8 cellular contexts compared by ENCODE assay signal in genomic region chr15:90955911-90956310, GRCh38. TPM values are rescaled to one million over a fixed set of nuclear protein-coding genes. Genes with fewer than 3 reads are reported as not detected.
DNase-seq lines count a peak whose midpoint lies in the region; ATAC-seq, FAIRE-seq and TF ChIP-seq lines count a peak whose summit lies in the region.

No MANE protein-coding gene starts in this region.

- peaks cover 3% of the 10 kb centered on the region for H3K79me2 ChIP-seq in fibroblast of lung (ENCODE audit: control insufficient read depth, insufficient read depth, low read length)

- no peaks in the 10 kb centered on the region for H4K20me1 ChIP-seq in fibroblast of lung (ENCODE audit: control insufficient read depth, extremely low read depth, insufficient read depth, low read length)

- no peak overlapping the region for H2AFZ ChIP-seq in fibroblast of lung (ENCODE audit: low read length)

- TF ChIP-seq EP300 in A549 (IDR thresholded peaks at IDR 0.05) = no peak

- peaks cover 18% of the 10 kb centered on the region for H3K36me3 ChIP-seq in fibroblast of lung (ENCODE audit: control insufficient read depth, insufficient read depth, low read length)

- DNase-seq in A549 (ENCODE audit: low read depth in 1 of 2, low spot score in 1 of 2) (peak in 1 of 2 experiments; percentile 35), GM19239 (ENCODE audit: insufficient read length, low spot score) (no peak), OCI-M1 (lab: John Stamatoyannopoulos, UW) (peak; percentile 28), fibroblast of lung (ENCODE audit: low read depth in 2 of 2) (no peak), nucleus accumbens (lab: John Stamatoyannopoulos, UW) (no peak)
- DNase-seq in stimulated activated CD4-positive, alpha-beta T cell treated with anti-CD3 and anti-CD28 coated beads, Interleukin-1b, Interleukin-23, amount 100 ng/mL, for 48 hours = no peak

- H3K4me1 ChIP-seq in A549 = peaks cover 18% of the 10 kb centered on the region
- H3K4me1 ChIP-seq in fibroblast of lung (ENCODE audit: control insufficient read depth, extremely low read depth, insufficient read depth, low read length) = peaks cover 6% of the 10 kb centered on the region

- POLR2A ChIA-PET in A549 (lab: Yijun Ruan, JAX) = interaction anchor here (1.6 kb wide), 1 partner anchor 317 kb away, joined by 3 read pairs; no protein-coding TSS in a partner anchor

- ATAC-seq in A549 (peak in 1 of 2 experiments; percentile 3; a peak in 3 of 6 replicates), HG03039 (IDR thresholded peaks at IDR 0.05; ENCODE audit: unreplicated experiment) (no peak), GM18858 (IDR thresholded peaks at IDR 0.05; ENCODE audit: unreplicated experiment) (no peak)

- no peaks in the 10 kb centered on the region for H3K9me3 ChIP-seq in A549
- H3K9me3 ChIP-seq in fibroblast of lung (ENCODE audit: control insufficient read depth, insufficient read depth, low read depth, low read length) = no peaks in the 10 kb centered on the region

- peak; percentile 81 for FAIRE-seq in A549 (lab: Jason Lieb, UNC)
- FAIRE-seq in GM19239 (lab: Jason Lieb, UNC) = peak; percentile 76

- TF ChIP-seq RAD21 in A549 (conservative IDR thresholded peaks at IDR 0.05 in 1 of 2, IDR thresholded peaks at IDR 0.05 in 1 of 2) = no peak

- H3K4me2 ChIP-seq in A549 (peak overlapping the region; percentile 99), fibroblast of lung (ENCODE audit: extremely low read depth, insufficient read depth, low read length) (peak overlapping the region; percentile 88)

- H3K4me3 ChIP-seq in A549 (peak overlapping the region; percentile 83), fibroblast of lung (replicated peaks in 1 of 4; ENCODE audit: control extremely low read depth in 1 of 4, insufficient read depth in 1 of 4, low read depth in 3 of 4, low read length in 4 of 4) (peak overlapping the region in 1 of 4 experiments; percentile 61)

- WGBS in A549 (ENCODE audit: missing lambda C conversion rate) = 3% methylated on average over 9 of the region's 9 CpGs

- H3K27ac ChIP-seq in A549 = peak overlapping the region; percentile 95 to 98
- peak overlapping the region; percentile 9 for H3K27ac ChIP-seq in fibroblast of lung (ENCODE audit: insufficient read depth, low read length)

- no peak overlapping the region for H3K9ac ChIP-seq in fibroblast of lung (ENCODE audit: insufficient read depth, low read length)

- no peak for TF ChIP-seq POLR2A in A549 (IDR thresholded peaks at IDR 0.05; ENCODE audit: low read length)

- no peak for TF ChIP-seq CTCF in A549 (IDR thresholded peaks at IDR 0.05)
- no peak for TF ChIP-seq CTCF in fibroblast of lung (conservative IDR thresholded peaks at IDR 0.05 in 1 of 2, IDR thresholded peaks at IDR 0.05 in 1 of 2; ENCODE audit: low read depth in 1 of 2, low read length in 2 of 2)

- no peaks in the 10 kb centered on the region for H3K27me3 ChIP-seq in fibroblast of lung (ENCODE audit: control insufficient read depth, insufficient read depth, low read length)

- CTCF ChIA-PET in A549 (lab: Yijun Ruan, JAX) = interaction anchor here (0.5 to 25.4 kb wide), 45 partner anchors 9 to 1117 kb away, joined by 3 to 536 read pairs (median 5); partner anchors contain the start of genes BLM, HDDC3, PRC1 and UNC45A

TF ChIP-seq in A549, 52 proteins besides CTCF, POLR2A, EP300 and RAD21 (continues in another document):
- TF ChIP-seq, protein P1, sequence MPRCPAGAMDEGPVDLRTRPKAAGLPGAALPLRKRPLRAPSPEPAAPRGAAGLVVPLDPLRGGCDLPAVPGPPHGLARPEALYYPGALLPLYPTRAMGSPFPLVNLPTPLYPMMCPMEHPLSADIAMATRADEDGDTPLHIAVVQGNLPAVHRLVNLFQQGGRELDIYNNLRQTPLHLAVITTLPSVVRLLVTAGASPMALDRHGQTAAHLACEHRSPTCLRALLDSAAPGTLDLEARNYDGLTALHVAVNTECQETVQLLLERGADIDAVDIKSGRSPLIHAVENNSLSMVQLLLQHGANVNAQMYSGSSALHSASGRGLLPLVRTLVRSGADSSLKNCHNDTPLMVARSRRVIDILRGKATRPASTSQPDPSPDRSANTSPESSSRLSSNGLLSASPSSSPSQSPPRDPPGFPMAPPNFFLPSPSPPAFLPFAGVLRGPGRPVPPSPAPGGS (IDR thresholded peaks at IDR 0.05) = no peak
- TF ChIP-seq TP53 (CRISPR knock-in tag; IDR thresholded peaks at IDR 0.05) (no peak), SMC3 (IDR thresholded peaks at IDR 0.05) (no peak), SREBF2 (IDR thresholded peaks at IDR 0.05) (no peak), EHMT2 (IDR thresholded peaks at IDR 0.05; ENCODE audit: low read depth) (no peak), HOXB13 (CRISPR knock-in tag; IDR thresholded peaks at IDR 0.05; ENCODE audit: low read depth) (no peak), PBX3 (IDR thresholded peaks at IDR 0.05) (no peak)

RNA-seq across cellular contexts. Expression of gene RCCD1, which starts 1.2 kb away (rescaled TPM):
- polyA plus RNA-seq in A549 (2011; rRNA removed) (22.8 and 25.3 TPM in 2 replicates), A549 (2017; fragmentation: RNase III; extraction: RNeasy Plus Mini Kit Qiagen cat#74134 plus additional on column Dnase treatment) (37.0 to 39.4 TPM (median 37.2 TPM) in 3 replicates), fibroblast of lung (5.9 and 8.3 TPM in 2 replicates)
- 36.1 and 40.9 TPM in 2 replicates for polyA plus RNA-seq in A549 (2012; cell fraction: cytosol; rRNA removed)
- polyA plus RNA-seq in A549 (2012; cell fraction: nucleus; rRNA removed) = 85.8 and 98.1 TPM in 2 replicates
- 12.9 and 13.6 TPM in 2 replicates for polyA minus RNA-seq in A549 (2011; rRNA and poly(A)+ RNA removed)
- 11.0 and 14.2 TPM in 2 replicates for total RNA-seq in fibroblast of lung
- 7.2 and 14.5 TPM in 2 replicates for polyA plus RNA-seq in fibroblast of lung (2012)
- 4.6 and 8.1 TPM in 2 replicates for polyA minus RNA-seq in fibroblast of lung (ENCODE audit: low replicate concordance)

RNA-seq across cellular contexts. Expression of gene UNC45A, which starts 20.8 kb away (rescaled TPM):
- 47.7 and 48.2 TPM in 2 replicates for polyA plus RNA-seq in A549 (2011; rRNA removed)
- 70.2 and 71.6 TPM in 2 replicates for polyA plus RNA-seq in A549 (2012; cell fraction: cytosol; rRNA removed)
- polyA plus RNA-seq in A549 (2012; cell fraction: nucleus; rRNA removed) = 128 and 156 TPM in 2 replicates
- 76.9 to 82.5 TPM (median 80.4 TPM) in 3 replicates for polyA plus RNA-seq in A549 (2017; fragmentation: RNase III; extraction: RNeasy Plus Mini Kit Qiagen cat#74134 plus additional on column Dnase treatment)
- polyA minus RNA-seq in A549 (2011; rRNA and poly(A)+ RNA removed) = 84.6 and 90.4 TPM in 2 replicates
- total RNA-seq in fibroblast of lung = 88.6 and 104 TPM in 2 replicates
- 41.7 and 52.5 TPM in 2 replicates for polyA plus RNA-seq in fibroblast of lung
- 61.0 and 84.9 TPM in 2 replicates for polyA plus RNA-seq in fibroblast of lung (2012)
- 73.2 and 101 TPM in 2 replicates for polyA minus RNA-seq in fibroblast of lung (ENCODE audit: low replicate concordance)

RNA-seq across cellular contexts. Expression of gene HDDC3, which starts 23.6 kb away (rescaled TPM):
- polyA plus RNA-seq in A549 (2011; rRNA removed) (29.8 and 31.9 TPM in 2 replicates), A549 (2017; fragmentation: RNase III; extraction: RNeasy Plus Mini Kit Qiagen cat#74134 plus additional on column Dnase treatment) (25.3 to 29.7 TPM (median 26.1 TPM) in 3 replicates), fibroblast of lung (10.2 and 15.5 TPM in 2 replicates)
- 41.6 and 42.9 TPM in 2 replicates for polyA plus RNA-seq in A549 (2012; cell fraction: cytosol; rRNA removed)
- polyA plus RNA-seq in A549 (2012; cell fraction: nucleus; rRNA removed) = 28.9 and 34.8 TPM in 2 replicates
- polyA minus RNA-seq in A549 (2011; rRNA and poly(A)+ RNA removed) = 27.4 and 33.9 TPM in 2 replicates
- 13.4 and 16.3 TPM in 2 replicates for total RNA-seq in fibroblast of lung
- polyA plus RNA-seq in fibroblast of lung (2012) = 11.0 and 18.3 TPM in 2 replicates
- 13.0 and 15.8 TPM in 2 replicates for polyA minus RNA-seq in fibroblast of lung (ENCODE audit: low replicate concordance)

RNA-seq across cellular contexts. Expression of gene PRC1, which starts 38.4 kb away (rescaled TPM):
- polyA plus RNA-seq in A549 (2011; rRNA removed) = 376 and 426 TPM in 2 replicates
- polyA plus RNA-seq in A549 (2012; cell fraction: cytosol; rRNA removed) = 330 and 355 TPM in 2 replicates
- polyA plus RNA-seq in A549 (2012; cell fraction: nucleus; rRNA removed) = 589 and 939 TPM in 2 replicates
- 277 to 312 TPM (median 303 TPM) in 3 replicates for polyA plus RNA-seq in A549 (2017; fragmentation: RNase III; extraction: RNeasy Plus Mini Kit Qiagen cat#74134 plus additional on column Dnase treatment)
- polyA minus RNA-seq in A549 (2011; rRNA and poly(A)+ RNA removed) = 307 and 318 TPM in 2 replicates
- total RNA-seq in fibroblast of lung = 9.2 and 57.8 TPM in 2 replicates
- polyA plus RNA-seq in fibroblast of lung = 60.5 and 239 TPM in 2 replicates
- polyA plus RNA-seq in fibroblast of lung (2012) = 34.0 and 142 TPM in 2 replicates
- 68.0 and 418 TPM in 2 replicates for polyA minus RNA-seq in fibroblast of lung (ENCODE audit: low replicate concordance)

RNA-seq across cellular contexts. Expression of gene MAN2A2, which starts 52.8 kb away (rescaled TPM):
- 22.0 and 37.0 TPM in 2 replicates for polyA plus RNA-seq in A549 (2011; rRNA removed)
- polyA plus RNA-seq in A549 (2012; cell fraction: cytosol; rRNA removed) = 56.4 and 73.9 TPM in 2 replicates
- polyA plus RNA-seq in A549 (2012; cell fraction: nucleus; rRNA removed) = 415 and 583 TPM in 2 replicates
- 29.6 to 35.3 TPM (median 32.6 TPM) in 3 replicates for polyA plus RNA-seq in A549 (2017; fragmentation: RNase III; extraction: RNeasy Plus Mini Kit Qiagen cat#74134 plus additional on column Dnase treatment)
- polyA minus RNA-seq in A549 (2011; rRNA and poly(A)+ RNA removed) = 42.7 and 43.2 TPM in 2 replicates
- total RNA-seq in fibroblast of lung = 18.2 and 36.0 TPM in 2 replicates
- 11.3 and 18.0 TPM in 2 replicates for polyA plus RNA-seq in fibroblast of lung
- polyA plus RNA-seq in fibroblast of lung (2012) = 12.6 and 16.0 TPM in 2 replicates
- polyA minus RNA-seq in fibroblast of lung (ENCODE audit: low replicate concordance) = 69.8 and 80.4 TPM in 2 replicates
